ENCODE assay signal across 8 cellular contexts in the genomic region with DNA sequence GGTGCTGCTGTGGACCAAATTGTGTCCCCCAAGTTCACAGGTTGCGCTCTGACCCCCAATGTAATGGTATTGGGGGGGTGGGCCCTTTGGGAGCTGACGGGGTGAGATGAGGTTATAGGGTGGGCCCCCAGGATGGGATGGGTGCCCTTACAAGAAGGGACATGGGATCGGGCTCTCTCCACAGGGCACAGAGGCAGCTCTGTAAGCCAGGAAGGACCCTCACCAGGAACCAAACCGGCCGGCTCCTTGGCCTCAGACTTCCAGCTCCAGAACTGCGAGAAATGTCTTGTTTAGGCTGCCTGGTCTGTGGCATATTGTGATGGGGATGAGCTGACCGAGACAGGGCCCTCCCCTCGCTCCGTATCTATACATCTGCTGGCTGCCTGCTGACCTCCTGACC. TPM values are rescaled to one million over a fixed set of nuclear protein-coding genes. Genes with fewer than 3 reads are reported as not detected.
"Had no signal": no experiment of that assay in that cellular context is flagged by ENCODE, and none has a peak within 500 bp of the region (broad histone marks: within the 10 kb centered on the region; RNA-seq: fewer than 3 reads in every experiment).

No MANE protein-coding gene starts in this region.

- H3K27ac ChIP-seq: HL-60 had no signal

- DNase-seq: IMR-90, KBM-7, KG1 had no signal

- ATAC-seq: HepG2, K562 had no signal

- H3K4me3 ChIP-seq: K562 had no signal

RNA-seq across cellular contexts. Expression of a gene that starts 25.7 kb away (rescaled TPM):
- total RNA-seq: HT-29 had no signal
- polyA plus RNA-seq: IgD-negative memory B cell, K562 had no signal

RNA-seq across cellular contexts. Expression of a gene that starts 58.3 kb away (rescaled TPM):
- total RNA-seq: HT-29 had no signal
